Comparison of ENCODE assay signal across 8 cellular contexts in the genomic region with DNA sequence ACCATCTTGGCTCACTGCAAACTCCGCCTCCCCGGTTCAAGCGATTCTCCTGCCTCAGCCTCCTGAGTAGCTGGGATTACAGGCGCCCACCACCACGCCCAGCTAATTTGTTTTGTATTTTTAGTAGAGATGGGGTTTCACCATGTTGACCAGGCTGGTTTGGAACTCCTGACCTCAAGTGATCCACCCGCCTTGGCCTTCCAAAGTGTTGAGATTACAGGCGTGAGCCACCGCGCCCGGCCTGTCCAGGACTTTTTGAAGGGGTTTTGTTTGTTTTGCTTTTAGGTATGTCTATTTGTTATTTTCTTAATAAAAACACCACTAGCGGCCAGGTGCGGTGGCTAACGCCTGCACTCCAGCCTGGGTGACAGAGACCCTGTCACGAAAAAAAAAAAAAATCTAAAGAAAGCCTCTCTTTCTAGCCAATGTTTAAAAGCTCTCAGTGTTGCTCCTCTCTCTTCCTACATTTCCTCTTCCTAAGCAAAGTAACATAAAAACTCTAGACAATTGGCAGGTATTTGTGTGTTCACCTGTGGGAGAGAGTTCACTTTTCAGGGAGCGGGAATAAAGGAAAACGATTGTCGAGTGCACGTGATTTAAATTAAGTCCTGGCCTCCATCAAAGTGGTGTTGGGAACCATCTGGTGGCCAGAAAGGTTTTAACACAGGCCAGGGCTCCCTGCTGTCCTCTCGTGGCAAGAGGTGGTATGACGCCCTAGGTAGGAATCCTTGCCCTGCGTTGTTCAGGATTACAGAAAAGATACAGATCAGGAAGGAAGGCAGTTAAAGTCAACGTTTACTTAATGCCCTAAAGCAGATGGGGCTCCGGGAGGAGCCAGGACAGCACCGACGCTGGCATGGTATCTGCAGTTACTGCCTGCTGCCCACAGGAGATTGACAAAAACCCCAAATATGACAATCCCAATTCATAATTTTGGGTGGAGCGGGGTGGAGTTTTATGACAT. TPM values are rescaled to one million over a fixed set of nuclear protein-coding genes. Genes with fewer than 3 reads are reported as not detected.
DNase-seq lines count a peak whose midpoint lies in the region; TF ChIP-seq lines count a peak whose summit lies in the region.

No MANE protein-coding gene starts in this region.

- intact Hi-C loops in activated T-helper 1 cell treated with anti-CD3 and anti-CD28 coated beads, Interleukin-12 subunit alpha, Interleukin-12 subunit beta, Interleukin-2, Interleukin-4 antibody, amounts not matched to agents 30 ng/mL and 10 ng/mL and 1 ng/mL, durations not matched to agents 14 hours and 24 hours and 36 hours (cut with micrococcal nuclease), result loop anchor here (1.0 kb wide), 8 partner anchors 8 to 322 kb away; partner anchors contain the start of gene TSFM

- H3K4me3 ChIP-seq in H7 (ENCODE audit: insufficient read depth, low read depth, low read length) (no peak overlapping the region), fibroblast of the aortic adventitia (ENCODE audit: low read depth, low read length) (no peak overlapping the region), neutrophil (ENCODE audit: low read depth in 1 of 2, low read length in 1 of 2) (no peak overlapping the region)

- H3K27me3 ChIP-seq in H7 (ENCODE audit: control insufficient read depth, insufficient read depth, low read length) (no peaks in the 10 kb centered on the region), neutrophil (no peaks in the 10 kb centered on the region)

- peaks cover 16% of the 10 kb centered on the region for H3K4me1 Mint-ChIP-seq in activated T-helper 1 cell treated with anti-CD3 and anti-CD28 coated beads, Interleukin-12 subunit alpha, Interleukin-12 subunit beta, Interleukin-2, Interleukin-4 antibody, amounts not matched to agents 30 ng/mL and 10 ng/mL and 1 ng/mL, durations not matched to agents 14 hours and 24 hours and 36 hours (ENCODE audit: low read depth)

- H3K9ac ChIP-seq in ES-I3 (ENCODE audit: low read depth, low read length), result peak overlapping the region; percentile 5; the same call in 1 of the 2 replicates

- peak overlapping the region; percentile 0 for H3K27ac Mint-ChIP-seq in activated T-helper 1 cell treated with anti-CD3 and anti-CD28 coated beads, Interleukin-12 subunit alpha, Interleukin-12 subunit beta, Interleukin-2, Interleukin-4 antibody, amounts not matched to agents 30 ng/mL and 10 ng/mL and 1 ng/mL, durations not matched to agents 14 hours and 24 hours and 36 hours

- DNase-seq in H7 (peak; percentile 84), M059J (ENCODE audit: low read depth) (peak; percentile 84), RWPE1 (ENCODE audit: low spot score) (peak; percentile 78), fibroblast of the aortic adventitia (ENCODE audit: low read depth) (peak; percentile 94), substantia nigra (lab: John Stamatoyannopoulos, UW) (peak in 46 of 49 donors; percentile 10 to 84 (median 67))
- DNase-seq in activated T-helper 1 cell treated with anti-CD3 and anti-CD28 coated beads, Interleukin-12 subunit alpha, Interleukin-12 subunit beta, Interleukin-2, Interleukin-4 antibody, amounts not matched to agents 30 ng/mL and 10 ng/mL and 1 ng/mL, durations not matched to agents 14 hours and 24 hours and 36 hours (ENCODE audit: low spot score), result peak; percentile 70

- H3K27ac ChIP-seq in RWPE1, result no peak overlapping the region
- H3K27ac ChIP-seq in neutrophil, result no peak overlapping the region
- no peak overlapping the region for H3K27ac ChIP-seq in substantia nigra (ENCODE audit: low read depth, low read length, poor library complexity, severe bottlenecking)

- H3K9me3 Mint-ChIP-seq in activated T-helper 1 cell treated with anti-CD3 and anti-CD28 coated beads, Interleukin-12 subunit alpha, Interleukin-12 subunit beta, Interleukin-2, Interleukin-4 antibody, amounts not matched to agents 30 ng/mL and 10 ng/mL and 1 ng/mL, durations not matched to agents 14 hours and 24 hours and 36 hours, result no peaks in the 10 kb centered on the region

- peak; percentile 100 for TF ChIP-seq CTCF in RWPE1 (conservative IDR thresholded peaks at IDR 0.05; ENCODE audit: low read depth)
- peak; percentile 100 for TF ChIP-seq CTCF in fibroblast of the aortic adventitia (IDR thresholded peaks at IDR 0.05; ENCODE audit: insufficient read depth, low read length)
- TF ChIP-seq CTCF in neutrophil (IDR thresholded peaks at IDR 0.05), result peak; percentile 99

- H3K36me3 ChIP-seq in ES-I3 (ENCODE audit: insufficient read depth, low read length) (no peaks in the 10 kb centered on the region), H7 (replicated peaks; ENCODE audit: control insufficient read depth, insufficient read depth, low read length) (no peaks in the 10 kb centered on the region), neutrophil (no peaks in the 10 kb centered on the region)

- H3K4me1 ChIP-seq in ES-I3 (ENCODE audit: insufficient read depth, low read length) (peaks cover 20% of the 10 kb centered on the region), neutrophil (ENCODE audit: control insufficient read depth in 1 of 2, insufficient read depth in 1 of 2, low read depth in 1 of 2, low read length in 1 of 2) (peaks cover 2 to 5% of the 10 kb centered on the region in 2 experiments)

- POLR2A ChIA-PET in RWPE1 (lab: Yijun Ruan, JAX; ENCODE audit: low non-redundant PET), result no interaction called here

- H3K27me3 Mint-ChIP-seq in activated T-helper 1 cell treated with anti-CD3 and anti-CD28 coated beads, Interleukin-12 subunit alpha, Interleukin-12 subunit beta, Interleukin-2, Interleukin-4 antibody, amounts not matched to agents 30 ng/mL and 10 ng/mL and 1 ng/mL, durations not matched to agents 14 hours and 24 hours and 36 hours (ENCODE audit: insufficient read depth), result peaks cover 21% of the 10 kb centered on the region

- H3K9me3 ChIP-seq in ES-I3 (ENCODE audit: control insufficient read depth, insufficient read depth, low read length), result no peaks in the 10 kb centered on the region
- no peaks in the 10 kb centered on the region for H3K9me3 ChIP-seq in neutrophil

- H3K4me3 Mint-ChIP-seq in activated T-helper 1 cell treated with anti-CD3 and anti-CD28 coated beads, Interleukin-12 subunit alpha, Interleukin-12 subunit beta, Interleukin-2, Interleukin-4 antibody, amounts not matched to agents 30 ng/mL and 10 ng/mL and 1 ng/mL, durations not matched to agents 14 hours and 24 hours and 36 hours, result peak overlapping the region; percentile 32

- H3K36me3 Mint-ChIP-seq in activated T-helper 1 cell treated with anti-CD3 and anti-CD28 coated beads, Interleukin-12 subunit alpha, Interleukin-12 subunit beta, Interleukin-2, Interleukin-4 antibody, amounts not matched to agents 30 ng/mL and 10 ng/mL and 1 ng/mL, durations not matched to agents 14 hours and 24 hours and 36 hours (ENCODE audit: low read depth), result no peaks in the 10 kb centered on the region

- CTCF ChIA-PET in RWPE1 (lab: Yijun Ruan, JAX), result interaction anchor here (0.5 to 2.6 kb wide), 12 partner anchors 18 to 275 kb away, joined by 3 to 10 read pairs (median 4); no protein-coding TSS in a partner anchor

RNA-seq across cellular contexts. Expression of gene ATP23, which starts 36.2 kb away (rescaled TPM):
- total RNA-seq in H7 (2014; rRNA removed; shearing (Covaris generic)), result 20.6 and 21.9 TPM in 2 replicates
- total RNA-seq in M059J (2014; rRNA removed; shearing (Covaris generic)), result 20.7 and 24.8 TPM in 2 replicates
- 7.3 and 8.7 TPM in 2 replicates for total RNA-seq in activated T-helper 1 cell treated with anti-CD3 and anti-CD28 coated beads, Interleukin-12 subunit alpha, Interleukin-12 subunit beta, Interleukin-2, Interleukin-4 antibody, amounts not matched to agents 30 ng/mL and 10 ng/mL and 1 ng/mL, durations not matched to agents 14 hours and 24 hours and 36 hours
- total RNA-seq in fibroblast of the aortic adventitia (ENCODE audit: low replicate concordance), result 5.6 and 10.1 TPM in 2 replicates

RNA-seq across cellular contexts. Expression of gene CTDSP2, which starts 58.6 kb away (rescaled TPM):
- total RNA-seq in H7 (2014; rRNA removed; shearing (Covaris generic)), result 59.3 and 74.2 TPM in 2 replicates
- 37.3 and 44.2 TPM in 2 replicates for total RNA-seq in M059J (2014; rRNA removed; shearing (Covaris generic))
- 96.5 and 99.6 TPM in 2 replicates for total RNA-seq in activated T-helper 1 cell treated with anti-CD3 and anti-CD28 coated beads, Interleukin-12 subunit alpha, Interleukin-12 subunit beta, Interleukin-2, Interleukin-4 antibody, amounts not matched to agents 30 ng/mL and 10 ng/mL and 1 ng/mL, durations not matched to agents 14 hours and 24 hours and 36 hours
- 90.7 and 128 TPM in 2 replicates for total RNA-seq in fibroblast of the aortic adventitia (ENCODE audit: low replicate concordance)
